In the genomic region with DNA sequence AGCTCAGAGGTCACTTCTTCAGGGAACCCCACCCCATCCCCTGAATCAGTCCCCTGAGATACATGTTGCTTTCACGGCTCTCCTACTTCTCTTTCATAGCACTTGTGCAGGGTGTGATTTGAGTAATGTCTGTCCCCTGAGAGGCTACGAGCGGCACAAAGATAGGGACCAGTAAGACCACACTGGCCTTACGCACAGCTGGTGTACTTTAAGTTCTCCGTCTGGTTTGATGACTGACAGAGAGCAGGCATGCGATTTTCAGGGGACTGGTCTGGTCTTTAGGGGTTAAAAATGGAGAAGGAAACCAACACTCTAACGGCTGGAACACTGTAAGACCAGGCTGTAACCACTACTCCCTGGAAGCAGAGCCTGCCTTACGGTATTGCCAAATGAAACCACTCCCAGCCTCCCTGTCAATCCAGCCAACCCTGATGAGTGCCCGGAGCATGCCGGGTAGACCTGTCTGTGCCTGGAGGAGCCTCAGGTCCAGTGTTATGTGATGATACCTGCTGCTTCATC, we compare ENCODE assay signal across 11 cellular contexts. TPM values are rescaled to one million over a fixed set of nuclear protein-coding genes. Genes with fewer than 3 reads are reported as not detected.
DNase-seq lines count a peak whose midpoint lies in the region; ATAC-seq and TF ChIP-seq lines count a peak whose summit lies in the region.
"Had no signal": no experiment of that assay in that cellular context is flagged by ENCODE, and none has a peak within 500 bp of the region (broad histone marks: within the 10 kb centered on the region; RNA-seq: fewer than 3 reads in every experiment).

No MANE protein-coding gene starts in this region.

- H3K36me3 Mint-ChIP-seq in CD14-positive monocyte, result peaks cover 36 to 52% of the 10 kb centered on the region in 2 donors

- H3K27ac ChIP-seq in effector memory CD4-positive, alpha-beta T cell (ENCODE audit: insufficient read depth, low read length, poor library complexity, severe bottlenecking), result peak overlapping the region; percentile 3
- peak overlapping the region in 1 of 4 donors; percentile 14 for H3K27ac ChIP-seq in esophagus muscularis mucosa (replicated peaks in 1 of 4)

- 56% methylated on average over 10 of the region's 10 CpGs for WGBS in esophagus muscularis mucosa

- no peak for TF ChIP-seq POLR2A in esophagus muscularis mucosa (IDR thresholded peaks at IDR 0.05; ENCODE audit: low read depth)

- ATAC-seq in GM19043 (IDR thresholded peaks at IDR 0.05; ENCODE audit: low read depth, unreplicated experiment), result peak; percentile 65
- peak; percentile 65 for ATAC-seq in HG03378 (IDR thresholded peaks at IDR 0.05; ENCODE audit: unreplicated experiment)

- DNase-seq in CD14-positive monocyte (ENCODE audit: low spot score) (peak; percentile 10), NCI-H2227 (lab: John Stamatoyannopoulos, UW; ENCODE audit: unreplicated experiment) (no peak), esophagus muscularis mucosa (ENCODE audit: extremely low spot score) (no peak), COLO829 (ENCODE audit: low spot score) (no peak), NCI-H1092 treated with DMSO at 0.1 percent for 48 hours (lab: John Stamatoyannopoulos, UW) (no peak)
- no peak for DNase-seq in effector memory CD4-positive, alpha-beta T cell
- DNase-seq: endodermal cell; NCI-H524; stimulated activated CD4-positive, alpha-beta T cell treated with anti-CD3 and anti-CD28 coated beads, Interleukin-4, amount 100 ng/mL, for 24 hours had no signal

- H3K4me1 ChIP-seq in effector memory CD4-positive, alpha-beta T cell (ENCODE audit: control insufficient read depth, insufficient read depth, low read length, poor library complexity, severe bottlenecking), result peaks cover 52% of the 10 kb centered on the region
- peaks cover 58 to 83% (median 75%) of the 10 kb centered on the region in 4 donors for H3K4me1 ChIP-seq in esophagus muscularis mucosa

- peaks cover 0 to 1% (median 0%) of the 10 kb centered on the region in 7 donors for H3K9me3 Mint-ChIP-seq in CD14-positive monocyte
- H3K9me3 Mint-ChIP-seq: endodermal cell had no signal

- peak overlapping the region; percentile 52 to 79 (median 72) for H3K27ac Mint-ChIP-seq in CD14-positive monocyte
- H3K27ac Mint-ChIP-seq: endodermal cell had no signal

- H3K36me3 ChIP-seq in effector memory CD4-positive, alpha-beta T cell (ENCODE audit: control insufficient read depth, insufficient read depth, low read length), result peaks cover 26% of the 10 kb centered on the region
- peaks cover 3 to 20% (median 10%) of the 10 kb centered on the region in 4 donors for H3K36me3 ChIP-seq in esophagus muscularis mucosa

- no peak for TF ChIP-seq CTCF in CD14-positive monocyte (IDR thresholded peaks at IDR 0.05)
- no peak for TF ChIP-seq CTCF in esophagus muscularis mucosa (IDR thresholded peaks at IDR 0.05)

- H3K4me3 Mint-ChIP-seq in CD14-positive monocyte, result peak overlapping the region; percentile 34 to 59
- H3K4me3 Mint-ChIP-seq: endodermal cell had no signal

- no peaks in the 10 kb centered on the region for H3K27me3 ChIP-seq in effector memory CD4-positive, alpha-beta T cell (replicated peaks; ENCODE audit: control insufficient read depth, insufficient read depth, low read length, poor library complexity, severe bottlenecking)
- H3K27me3 ChIP-seq in esophagus muscularis mucosa, result peaks cover 0 to 4% (median 0%) of the 10 kb centered on the region in 4 donors

- H3K9me3 ChIP-seq in effector memory CD4-positive, alpha-beta T cell (ENCODE audit: control insufficient read depth, low read length), result no peaks in the 10 kb centered on the region
- H3K9me3 ChIP-seq in esophagus muscularis mucosa, result no peaks in the 10 kb centered on the region

- peaks cover 67% of the 10 kb centered on the region for H3K4me1 Mint-ChIP-seq in CD14-positive monocyte

- intact Hi-C loops in CD14-positive monocyte (cut with micrococcal nuclease), result no loop called here
- intact Hi-C loops in esophagus muscularis mucosa (cut with DNase I), result no loop called here

- no peak overlapping the region for H3K4me3 ChIP-seq in effector memory CD4-positive, alpha-beta T cell (ENCODE audit: insufficient read depth, low read depth, low read length, poor library complexity, severe bottlenecking)
- H3K4me3 ChIP-seq in esophagus muscularis mucosa, result no peak overlapping the region

- TF ChIP-seq EP300 in esophagus muscularis mucosa (IDR thresholded peaks at IDR 0.05), result no peak

- H3K27me3 Mint-ChIP-seq in CD14-positive monocyte (ENCODE audit: low read depth in 3 of 3), result peaks cover 0 to 7% (median 0%) of the 10 kb centered on the region in 3 donors

RNA-seq across cellular contexts. Expression of gene ELMO2, which starts 47.1 kb away (rescaled TPM):
- polyA plus RNA-seq in CD14-positive monocyte, result 10 to 100 TPM; 35.3 to 42.3 TPM
- 10 to 100 TPM; 35.3 to 61.4 (median 51.8) TPM for total RNA-seq in esophagus muscularis mucosa

RNA-seq across cellular contexts. Expression of gene CDH22, which starts 51.0 kb away (rescaled TPM):
- polyA plus RNA-seq in CD14-positive monocyte, result not detected
- under 1 TPM in 3 of 4 donors, not detected in 1; 0.17 to 0.69 (median 0.42) TPM for total RNA-seq in esophagus muscularis mucosa
